ENCODE assay signal across 1 cellular context in the genomic region with DNA sequence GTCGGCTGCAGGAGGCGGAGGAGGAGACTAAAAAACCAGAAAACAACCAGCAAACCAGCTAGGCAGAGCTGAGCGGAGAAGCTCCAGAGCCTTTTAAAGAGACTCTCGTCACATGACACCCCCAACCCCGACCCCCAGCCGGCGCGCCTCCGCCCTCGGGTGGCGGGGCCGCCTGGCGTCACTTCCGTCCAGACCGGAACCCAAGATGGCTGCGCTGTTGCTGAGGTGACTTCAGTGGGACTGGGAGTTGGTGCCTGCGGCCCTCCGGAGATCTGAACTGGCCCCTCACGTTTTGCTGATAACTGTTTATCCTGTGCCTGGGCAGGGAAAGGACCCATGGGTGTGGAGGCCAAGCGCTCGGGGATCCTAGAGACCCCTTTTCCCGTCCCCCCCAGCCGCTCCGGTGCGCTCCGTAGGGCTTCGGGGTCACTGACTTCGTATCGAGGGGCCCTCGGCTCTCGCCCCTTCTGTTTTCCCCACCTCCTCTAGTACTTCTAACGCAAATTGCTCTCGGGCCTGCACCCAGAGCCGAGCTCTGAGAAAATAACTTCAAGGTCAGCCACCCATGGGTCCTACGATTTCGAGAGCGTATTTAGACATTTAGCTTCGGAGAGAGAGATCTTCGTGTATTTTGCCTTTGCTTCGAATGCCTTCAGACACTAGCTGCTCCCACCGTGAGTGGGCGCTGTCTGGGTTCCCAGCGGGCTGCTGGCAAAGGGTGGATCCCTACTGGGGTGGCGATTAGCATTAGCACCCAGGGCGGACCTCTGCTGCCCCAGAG.
A peak's percentile ranks its signal among the peaks of the same experiment; 100 is the strongest.
TF ChIP-seq lines count a peak whose summit lies in the region.

A gene with protein sequence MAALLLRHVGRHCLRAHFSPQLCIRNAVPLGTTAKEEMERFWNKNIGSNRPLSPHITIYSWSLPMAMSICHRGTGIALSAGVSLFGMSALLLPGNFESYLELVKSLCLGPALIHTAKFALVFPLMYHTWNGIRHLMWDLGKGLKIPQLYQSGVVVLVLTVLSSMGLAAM (plus strand): TSS at position 181 of the 781 bp plus-strand sequence. CDS start 25 bp downstream, at position 206.

TF ChIP-seq in K562, 482 proteins besides CTCF, POLR2A, EP300 and RAD21 (continued from another document and continues in another):
- no peak for TF ChIP-seq PHTF2 (CRISPR knock-in tag; IDR thresholded peaks at IDR 0.05)
- TF ChIP-seq, protein P1, sequence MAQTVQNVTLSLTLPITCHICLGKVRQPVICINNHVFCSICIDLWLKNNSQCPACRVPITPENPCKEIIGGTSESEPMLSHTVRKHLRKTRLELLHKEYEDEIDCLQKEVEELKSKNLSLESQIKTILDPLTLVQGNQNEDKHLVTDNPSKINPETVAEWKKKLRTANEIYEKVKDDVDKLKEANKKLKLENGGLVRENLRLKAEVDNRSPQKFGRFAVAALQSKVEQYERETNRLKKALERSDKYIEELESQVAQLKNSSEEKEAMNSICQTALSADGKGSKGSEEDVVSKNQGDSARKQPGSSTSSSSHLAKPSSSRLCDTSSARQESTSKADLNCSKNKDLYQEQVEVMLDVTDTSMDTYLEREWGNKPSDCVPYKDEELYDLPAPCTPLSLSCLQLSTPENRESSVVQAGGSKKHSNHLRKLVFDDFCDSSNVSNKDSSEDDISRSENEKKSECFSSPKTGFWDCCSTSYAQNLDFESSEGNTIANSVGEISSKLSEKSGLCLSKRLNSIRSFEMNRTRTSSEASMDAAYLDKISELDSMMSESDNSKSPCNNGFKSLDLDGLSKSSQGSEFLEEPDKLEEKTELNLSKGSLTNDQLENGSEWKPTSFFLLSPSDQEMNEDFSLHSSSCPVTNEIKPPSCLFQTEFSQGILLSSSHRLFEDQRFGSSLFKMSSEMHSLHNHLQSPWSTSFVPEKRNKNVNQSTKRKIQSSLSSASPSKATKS (CRISPR knock-in tag; IDR thresholded peaks at IDR 0.05) = no peak
- TF ChIP-seq, protein P2, sequence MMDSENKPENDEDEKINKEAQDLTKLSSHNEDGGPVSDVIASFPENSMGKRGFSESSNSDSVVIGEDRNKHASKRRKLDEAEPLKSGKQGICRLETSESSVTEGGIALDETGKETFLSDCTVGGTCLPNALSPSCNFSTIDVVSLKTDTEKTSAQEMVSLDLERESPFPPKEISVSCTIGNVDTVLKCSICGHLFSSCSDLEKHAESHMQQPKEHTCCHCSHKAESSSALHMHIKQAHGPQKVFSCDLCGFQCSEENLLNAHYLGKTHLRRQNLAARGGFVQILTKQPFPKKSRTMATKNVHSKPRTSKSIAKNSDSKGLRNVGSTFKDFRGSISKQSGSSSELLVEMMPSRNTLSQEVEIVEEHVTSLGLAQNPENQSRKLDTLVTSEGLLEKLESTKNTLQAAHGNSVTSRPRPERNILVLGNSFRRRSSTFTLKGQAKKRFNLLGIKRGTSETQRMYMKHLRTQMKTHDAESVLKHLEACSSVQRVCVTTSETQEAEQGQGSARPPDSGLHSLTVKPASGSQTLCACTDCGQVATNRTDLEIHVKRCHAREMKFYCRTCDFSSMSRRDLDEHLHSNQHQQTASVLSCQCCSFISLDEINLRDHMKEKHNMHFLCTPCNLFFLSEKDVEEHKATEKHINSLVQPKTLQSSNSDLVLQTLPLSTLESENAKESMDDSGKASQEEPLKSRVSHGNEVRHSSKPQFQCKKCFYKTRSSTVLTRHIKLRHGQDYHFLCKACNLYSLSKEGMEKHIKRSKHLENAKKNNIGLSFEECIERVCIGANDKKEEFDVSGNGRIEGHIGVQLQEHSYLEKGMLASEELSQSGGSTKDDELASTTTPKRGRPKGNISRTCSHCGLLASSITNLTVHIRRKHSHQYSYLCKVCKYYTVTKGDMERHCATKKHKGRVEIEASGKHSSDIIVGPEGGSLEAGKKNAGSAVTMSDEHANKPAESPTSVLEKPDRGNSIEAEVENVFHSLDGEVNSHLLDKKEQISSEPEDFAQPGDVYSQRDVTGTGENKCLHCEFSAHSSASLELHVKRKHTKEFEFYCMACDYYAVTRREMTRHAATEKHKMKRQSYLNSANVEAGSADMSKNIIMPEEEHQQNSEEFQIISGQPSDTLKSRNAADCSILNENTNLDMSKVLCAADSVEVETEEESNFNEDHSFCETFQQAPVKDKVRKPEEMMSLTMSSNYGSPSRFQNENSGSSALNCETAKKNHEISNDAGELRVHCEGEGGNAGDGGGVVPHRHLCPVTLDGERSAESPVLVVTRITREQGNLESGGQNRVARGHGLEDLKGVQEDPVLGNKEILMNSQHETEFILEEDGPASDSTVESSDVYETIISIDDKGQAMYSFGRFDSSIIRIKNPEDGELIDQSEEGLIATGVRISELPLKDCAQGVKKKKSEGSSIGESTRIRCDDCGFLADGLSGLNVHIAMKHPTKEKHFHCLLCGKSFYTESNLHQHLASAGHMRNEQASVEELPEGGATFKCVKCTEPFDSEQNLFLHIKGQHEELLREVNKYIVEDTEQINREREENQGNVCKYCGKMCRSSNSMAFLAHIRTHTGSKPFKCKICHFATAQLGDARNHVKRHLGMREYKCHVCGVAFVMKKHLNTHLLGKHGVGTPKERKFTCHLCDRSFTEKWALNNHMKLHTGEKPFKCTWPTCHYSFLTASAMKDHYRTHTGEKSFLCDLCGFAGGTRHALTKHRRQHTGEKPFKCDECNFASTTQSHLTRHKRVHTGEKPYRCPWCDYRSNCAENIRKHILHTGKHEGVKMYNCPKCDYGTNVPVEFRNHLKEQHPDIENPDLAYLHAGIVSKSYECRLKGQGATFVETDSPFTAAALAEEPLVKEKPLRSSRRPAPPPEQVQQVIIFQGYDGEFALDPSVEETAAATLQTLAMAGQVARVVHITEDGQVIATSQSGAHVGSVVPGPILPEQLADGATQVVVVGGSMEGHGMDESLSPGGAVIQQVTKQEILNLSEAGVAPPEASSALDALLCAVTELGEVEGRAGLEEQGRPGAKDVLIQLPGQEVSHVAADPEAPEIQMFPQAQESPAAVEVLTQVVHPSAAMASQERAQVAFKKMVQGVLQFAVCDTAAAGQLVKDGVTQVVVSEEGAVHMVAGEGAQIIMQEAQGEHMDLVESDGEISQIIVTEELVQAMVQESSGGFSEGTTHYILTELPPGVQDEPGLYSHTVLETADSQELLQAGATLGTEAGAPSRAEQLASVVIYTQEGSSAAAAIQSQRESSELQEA (IDR thresholded peaks at IDR 0.05; ENCODE audit: low read depth) = no peak
- no peak for TF ChIP-seq KAT2B (IDR thresholded peaks at IDR 0.05; ENCODE audit: low read depth, low read length)
- peak; percentile 90 for TF ChIP-seq POLR2H (tag; IDR thresholded peaks at IDR 0.05; ENCODE audit: low read depth)
- peak; percentile 93 for TF ChIP-seq TBP (optimal IDR thresholded peaks at IDR 0.05; ENCODE audit: low read depth, low read length)
- TF ChIP-seq ZNF717 (CRISPR knock-in tag; IDR thresholded peaks at IDR 0.05) = no peak
- peak; percentile 63; the same call in 1 of the 2 replicates for TF ChIP-seq SMARCA5 (IDR thresholded peaks at IDR 0.05)
- TF ChIP-seq BRD4 (IDR thresholded peaks at IDR 0.05) = no peak
- TF ChIP-seq, protein P3, sequence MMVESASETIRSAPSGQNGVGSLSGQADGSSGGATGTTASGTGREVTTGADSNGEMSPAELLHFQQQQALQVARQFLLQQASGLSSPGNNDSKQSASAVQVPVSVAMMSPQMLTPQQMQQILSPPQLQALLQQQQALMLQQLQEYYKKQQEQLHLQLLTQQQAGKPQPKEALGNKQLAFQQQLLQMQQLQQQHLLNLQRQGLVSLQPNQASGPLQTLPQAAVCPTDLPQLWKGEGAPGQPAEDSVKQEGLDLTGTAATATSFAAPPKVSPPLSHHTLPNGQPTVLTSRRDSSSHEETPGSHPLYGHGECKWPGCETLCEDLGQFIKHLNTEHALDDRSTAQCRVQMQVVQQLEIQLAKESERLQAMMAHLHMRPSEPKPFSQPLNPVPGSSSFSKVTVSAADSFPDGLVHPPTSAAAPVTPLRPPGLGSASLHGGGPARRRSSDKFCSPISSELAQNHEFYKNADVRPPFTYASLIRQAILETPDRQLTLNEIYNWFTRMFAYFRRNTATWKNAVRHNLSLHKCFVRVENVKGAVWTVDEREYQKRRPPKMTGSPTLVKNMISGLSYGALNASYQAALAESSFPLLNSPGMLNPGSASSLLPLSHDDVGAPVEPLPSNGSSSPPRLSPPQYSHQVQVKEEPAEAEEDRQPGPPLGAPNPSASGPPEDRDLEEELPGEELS (CRISPR knock-in tag; IDR thresholded peaks at IDR 0.05; ENCODE audit: borderline replicate concordance) = no peak
- TF ChIP-seq, protein P4, sequence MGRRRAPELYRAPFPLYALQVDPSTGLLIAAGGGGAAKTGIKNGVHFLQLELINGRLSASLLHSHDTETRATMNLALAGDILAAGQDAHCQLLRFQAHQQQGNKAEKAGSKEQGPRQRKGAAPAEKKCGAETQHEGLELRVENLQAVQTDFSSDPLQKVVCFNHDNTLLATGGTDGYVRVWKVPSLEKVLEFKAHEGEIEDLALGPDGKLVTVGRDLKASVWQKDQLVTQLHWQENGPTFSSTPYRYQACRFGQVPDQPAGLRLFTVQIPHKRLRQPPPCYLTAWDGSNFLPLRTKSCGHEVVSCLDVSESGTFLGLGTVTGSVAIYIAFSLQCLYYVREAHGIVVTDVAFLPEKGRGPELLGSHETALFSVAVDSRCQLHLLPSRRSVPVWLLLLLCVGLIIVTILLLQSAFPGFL (CRISPR knock-in tag; IDR thresholded peaks at IDR 0.05) = no peak
- TF ChIP-seq, protein P5, sequence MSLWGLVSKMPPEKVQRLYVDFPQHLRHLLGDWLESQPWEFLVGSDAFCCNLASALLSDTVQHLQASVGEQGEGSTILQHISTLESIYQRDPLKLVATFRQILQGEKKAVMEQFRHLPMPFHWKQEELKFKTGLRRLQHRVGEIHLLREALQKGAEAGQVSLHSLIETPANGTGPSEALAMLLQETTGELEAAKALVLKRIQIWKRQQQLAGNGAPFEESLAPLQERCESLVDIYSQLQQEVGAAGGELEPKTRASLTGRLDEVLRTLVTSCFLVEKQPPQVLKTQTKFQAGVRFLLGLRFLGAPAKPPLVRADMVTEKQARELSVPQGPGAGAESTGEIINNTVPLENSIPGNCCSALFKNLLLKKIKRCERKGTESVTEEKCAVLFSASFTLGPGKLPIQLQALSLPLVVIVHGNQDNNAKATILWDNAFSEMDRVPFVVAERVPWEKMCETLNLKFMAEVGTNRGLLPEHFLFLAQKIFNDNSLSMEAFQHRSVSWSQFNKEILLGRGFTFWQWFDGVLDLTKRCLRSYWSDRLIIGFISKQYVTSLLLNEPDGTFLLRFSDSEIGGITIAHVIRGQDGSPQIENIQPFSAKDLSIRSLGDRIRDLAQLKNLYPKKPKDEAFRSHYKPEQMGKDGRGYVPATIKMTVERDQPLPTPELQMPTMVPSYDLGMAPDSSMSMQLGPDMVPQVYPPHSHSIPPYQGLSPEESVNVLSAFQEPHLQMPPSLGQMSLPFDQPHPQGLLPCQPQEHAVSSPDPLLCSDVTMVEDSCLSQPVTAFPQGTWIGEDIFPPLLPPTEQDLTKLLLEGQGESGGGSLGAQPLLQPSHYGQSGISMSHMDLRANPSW (CRISPR knock-in tag; IDR thresholded peaks at IDR 0.05) = no peak
- no peak for TF ChIP-seq FOXJ3 (CRISPR knock-in tag; IDR thresholded peaks at IDR 0.05)
- TF ChIP-seq ZC3H11A (IDR thresholded peaks at IDR 0.05; ENCODE audit: low read depth, low read length) = no peak
- TF ChIP-seq, protein P6, sequence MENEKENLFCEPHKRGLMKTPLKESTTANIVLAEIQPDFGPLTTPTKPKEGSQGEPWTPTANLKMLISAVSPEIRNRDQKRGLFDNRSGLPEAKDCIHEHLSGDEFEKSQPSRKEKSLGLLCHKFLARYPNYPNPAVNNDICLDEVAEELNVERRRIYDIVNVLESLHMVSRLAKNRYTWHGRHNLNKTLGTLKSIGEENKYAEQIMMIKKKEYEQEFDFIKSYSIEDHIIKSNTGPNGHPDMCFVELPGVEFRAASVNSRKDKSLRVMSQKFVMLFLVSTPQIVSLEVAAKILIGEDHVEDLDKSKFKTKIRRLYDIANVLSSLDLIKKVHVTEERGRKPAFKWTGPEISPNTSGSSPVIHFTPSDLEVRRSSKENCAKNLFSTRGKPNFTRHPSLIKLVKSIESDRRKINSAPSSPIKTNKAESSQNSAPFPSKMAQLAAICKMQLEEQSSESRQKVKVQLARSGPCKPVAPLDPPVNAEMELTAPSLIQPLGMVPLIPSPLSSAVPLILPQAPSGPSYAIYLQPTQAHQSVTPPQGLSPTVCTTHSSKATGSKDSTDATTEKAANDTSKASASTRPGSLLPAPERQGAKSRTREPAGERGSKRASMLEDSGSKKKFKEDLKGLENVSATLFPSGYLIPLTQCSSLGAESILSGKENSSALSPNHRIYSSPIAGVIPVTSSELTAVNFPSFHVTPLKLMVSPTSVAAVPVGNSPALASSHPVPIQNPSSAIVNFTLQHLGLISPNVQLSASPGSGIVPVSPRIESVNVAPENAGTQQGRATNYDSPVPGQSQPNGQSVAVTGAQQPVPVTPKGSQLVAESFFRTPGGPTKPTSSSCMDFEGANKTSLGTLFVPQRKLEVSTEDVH (IDR thresholded peaks at IDR 0.05; ENCODE audit: low read depth, partially characterized antibody) = peak; percentile 66
- TF ChIP-seq, protein P7, sequence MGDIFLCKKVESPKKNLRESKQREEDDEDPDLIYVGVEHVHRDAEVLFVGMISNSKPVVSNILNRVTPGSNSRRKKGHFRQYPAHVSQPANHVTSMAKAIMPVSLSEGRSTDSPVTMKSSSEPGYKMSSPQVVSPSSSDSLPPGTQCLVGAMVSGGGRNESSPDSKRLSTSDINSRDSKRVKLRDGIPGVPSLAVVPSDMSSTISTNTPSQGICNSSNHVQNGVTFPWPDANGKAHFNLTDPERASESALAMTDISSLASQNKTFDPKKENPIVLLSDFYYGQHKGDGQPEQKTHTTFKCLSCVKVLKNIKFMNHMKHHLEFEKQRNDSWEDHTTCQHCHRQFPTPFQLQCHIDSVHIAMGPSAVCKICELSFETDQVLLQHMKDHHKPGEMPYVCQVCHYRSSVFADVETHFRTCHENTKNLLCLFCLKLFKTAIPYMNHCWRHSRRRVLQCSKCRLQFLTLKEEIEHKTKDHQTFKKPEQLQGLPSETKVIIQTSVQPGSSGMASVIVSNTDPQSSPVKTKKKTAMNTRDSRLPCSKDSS (IDR thresholded peaks at IDR 0.05; ENCODE audit: low read depth, partially characterized antibody) = no peak
- TF ChIP-seq, protein P8, sequence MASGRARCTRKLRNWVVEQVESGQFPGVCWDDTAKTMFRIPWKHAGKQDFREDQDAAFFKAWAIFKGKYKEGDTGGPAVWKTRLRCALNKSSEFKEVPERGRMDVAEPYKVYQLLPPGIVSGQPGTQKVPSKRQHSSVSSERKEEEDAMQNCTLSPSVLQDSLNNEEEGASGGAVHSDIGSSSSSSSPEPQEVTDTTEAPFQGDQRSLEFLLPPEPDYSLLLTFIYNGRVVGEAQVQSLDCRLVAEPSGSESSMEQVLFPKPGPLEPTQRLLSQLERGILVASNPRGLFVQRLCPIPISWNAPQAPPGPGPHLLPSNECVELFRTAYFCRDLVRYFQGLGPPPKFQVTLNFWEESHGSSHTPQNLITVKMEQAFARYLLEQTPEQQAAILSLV (tag; IDR thresholded peaks at IDR 0.05) = no peak; the same call in 1 of the 2 replicates
- TF ChIP-seq CBX1 (IDR thresholded peaks at IDR 0.05; ENCODE audit: low read depth) = peak; percentile 61; the same call in 1 of the 2 replicates
- no peak for TF ChIP-seq RUNX1 (IDR thresholded peaks at IDR 0.05; ENCODE audit: low read depth)
- TF ChIP-seq SMAD1 (IDR thresholded peaks at IDR 0.05; ENCODE audit: low read depth, low read length, partially characterized antibody) = peak; percentile 74
